ENCODE assay signal across 8 cellular contexts in the genomic region with DNA sequence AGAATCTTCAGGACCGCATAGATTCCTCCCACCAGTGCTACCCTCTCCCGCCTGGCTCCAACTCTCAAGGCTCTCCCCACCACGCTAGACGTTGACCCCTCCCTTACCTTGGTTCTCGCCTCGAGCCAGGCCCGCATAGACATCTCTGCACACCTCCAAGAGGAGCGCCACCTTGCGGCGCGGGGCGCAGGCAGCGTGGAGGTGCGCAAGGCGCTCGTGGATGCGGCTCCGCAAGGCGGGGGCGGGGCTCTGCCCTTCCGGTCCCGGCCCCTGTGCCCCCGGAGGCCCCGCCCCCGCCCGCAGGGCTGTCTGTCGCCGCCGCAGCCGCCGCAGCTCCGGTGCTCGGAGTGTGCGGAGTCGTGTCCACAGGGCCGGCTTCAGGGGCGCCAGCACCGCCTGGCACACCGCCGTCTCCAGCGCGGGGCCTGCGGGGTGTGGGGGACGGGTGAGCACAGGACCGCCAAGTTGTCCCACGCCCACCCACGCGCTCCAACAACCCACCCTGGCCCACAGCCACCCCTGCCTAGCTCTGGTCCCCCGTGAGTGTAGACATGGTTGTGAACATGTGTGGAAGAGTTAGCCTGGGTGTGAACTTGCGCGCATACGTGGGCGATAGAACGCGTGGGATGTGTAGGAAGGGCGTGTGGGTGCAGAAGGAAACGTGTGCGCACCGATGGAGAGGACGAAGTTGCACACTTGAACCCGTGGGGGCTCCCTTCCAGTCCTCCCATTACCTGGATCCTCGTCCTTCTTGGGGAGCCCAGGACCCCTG. TPM values are rescaled to one million over a fixed set of nuclear protein-coding genes. Genes with fewer than 3 reads are reported as not detected.
DNase-seq lines count a peak whose midpoint lies in the region; ATAC-seq, FAIRE-seq and TF ChIP-seq lines count a peak whose summit lies in the region.

No MANE protein-coding gene starts in this region.

- peak; percentile 66 for ATAC-seq in HG03039 (IDR thresholded peaks at IDR 0.05; ENCODE audit: unreplicated experiment)

- no peak overlapping the region for H3K27ac ChIP-seq in osteoblast (ENCODE audit: low read depth, low read length)
- H3K27ac ChIP-seq in temporal lobe (ENCODE audit: low read depth, low read length) = peak overlapping the region; percentile 2

- peak overlapping the region; percentile 95 for H2AFZ ChIP-seq in osteoblast (ENCODE audit: low read length)

- DNase-seq in GM12892 (ENCODE audit: insufficient read length) (peak; percentile 92), RPMI7951 (ENCODE audit: low read depth) (peak; percentile 77), germinal center (ENCODE audit: low spot score) (peak; percentile 93), osteoblast (ENCODE audit: insufficient read length, low spot score, missing footprints) (peak; percentile 89), OCI-M2 (lab: John Stamatoyannopoulos, UW; ENCODE audit: unreplicated experiment) (no peak)
- DNase-seq in activated naive CD4-positive, alpha-beta T cell (lab: John Stamatoyannopoulos, UW) = peak; percentile 74 to 91 (median 83)

- H3K79me2 ChIP-seq in osteoblast (ENCODE audit: insufficient read depth, low read length) = no peaks in the 10 kb centered on the region

- no peak for TF ChIP-seq POLR2A in GM12892 (IDR thresholded peaks at IDR 0.05; ENCODE audit: low read depth, low read length)

- H3K4me2 ChIP-seq in osteoblast (ENCODE audit: insufficient read depth, low read length) = peak overlapping the region; percentile 89

- no peaks in the 10 kb centered on the region for H3K9me3 ChIP-seq in osteoblast (ENCODE audit: low read depth, low read length)

- H3K27me3 ChIP-seq in osteoblast (ENCODE audit: insufficient read depth, low read length) = no peaks in the 10 kb centered on the region

- no peaks in the 10 kb centered on the region for H3K36me3 ChIP-seq in osteoblast (ENCODE audit: insufficient read depth, low read length)

- peak; percentile 62 for TF ChIP-seq CTCF in osteoblast (IDR thresholded peaks at IDR 0.05; ENCODE audit: extremely low read depth, low read depth, low read length)

- peak; percentile 94 for FAIRE-seq in GM12892 (lab: Jason Lieb, UNC)

- peak overlapping the region; percentile 65 for H3K4me3 ChIP-seq in osteoblast (ENCODE audit: insufficient read depth, low read length)

- H4K20me1 ChIP-seq in osteoblast (ENCODE audit: insufficient read depth, low read length) = no peaks in the 10 kb centered on the region

- peaks cover 6% of the 10 kb centered on the region for H3K4me1 ChIP-seq in osteoblast (ENCODE audit: insufficient read depth, low read length)

RNA-seq across cellular contexts. Expression of a gene that starts 8.1 kb away (rescaled TPM):
- 31.9 TPM for polyA plus RNA-seq in GM12892 (2012; ENCODE audit: missing spikeins)
- 4.6 and 5.1 TPM in 2 replicates for total RNA-seq in RPMI7951 (2014; rRNA removed; shearing (Covaris generic))
- total RNA-seq in osteoblast = 2.5 and 3.2 TPM in 2 replicates
- total RNA-seq in temporal lobe = 1.7 TPM

RNA-seq across cellular contexts. Expression of a gene that starts 20.2 kb away (rescaled TPM):
- 282 TPM for polyA plus RNA-seq in GM12892 (2012; ENCODE audit: missing spikeins)
- total RNA-seq in RPMI7951 (2014; rRNA removed; shearing (Covaris generic)) = 229 and 286 TPM in 2 replicates
- total RNA-seq in osteoblast (188 and 201 TPM in 2 replicates), temporal lobe (183 TPM)

RNA-seq across cellular contexts. Expression of a gene that starts 29.4 kb away (rescaled TPM):
- 19.7 TPM for polyA plus RNA-seq in GM12892 (2012; ENCODE audit: missing spikeins)
- 102 and 104 TPM in 2 replicates for total RNA-seq in RPMI7951 (2014; rRNA removed; shearing (Covaris generic))
- total RNA-seq in osteoblast (76.9 and 77.4 TPM in 2 replicates), temporal lobe (75.0 TPM)

RNA-seq across cellular contexts. Expression of a gene that starts 29.7 kb away (rescaled TPM):
- 9.8 TPM for polyA plus RNA-seq in GM12892 (2012; ENCODE audit: missing spikeins)
- total RNA-seq in RPMI7951 (2014; rRNA removed; shearing (Covaris generic)) = 21.0 and 25.1 TPM in 2 replicates
- total RNA-seq in osteoblast (9.1 and 12.7 TPM in 2 replicates), temporal lobe (3.2 TPM)

RNA-seq across cellular contexts. Expression of a gene that starts 38.4 kb away (rescaled TPM):
- 165 TPM for polyA plus RNA-seq in GM12892 (2012; ENCODE audit: missing spikeins)
- total RNA-seq in RPMI7951 (2014; rRNA removed; shearing (Covaris generic)) = 34.5 and 40.8 TPM in 2 replicates
- 35.1 and 36.9 TPM in 2 replicates for total RNA-seq in osteoblast
- 13.3 TPM for total RNA-seq in temporal lobe
